In genomic region chr10:29392376-29393021, GRCh38 we compare ENCODE assay signal across 9 cellular contexts.
A peak's percentile ranks its signal among the peaks of the same experiment; 100 is the strongest.
DNase-seq lines count a peak whose midpoint lies in the region; ATAC-seq, FAIRE-seq and TF ChIP-seq lines count a peak whose summit lies in the region.
"Had no signal": no experiment of that assay in that cellular context is flagged by ENCODE, and none has a peak within 500 bp of the region (broad histone marks: within the 10 kb centered on the region; RNA-seq: fewer than 3 reads in every experiment).

No MANE protein-coding gene starts in this region.

- H2AFZ ChIP-seq in PC-9 = no peak overlapping the region

- TF ChIP-seq RAD21 in A549 (conservative IDR thresholded peaks at IDR 0.05 in 1 of 2, IDR thresholded peaks at IDR 0.05 in 1 of 2) (peak; percentile 72 to 77), liver (IDR thresholded peaks at IDR 0.05) (peak; percentile 84 to 85)

- no peaks in the 10 kb centered on the region for H3K4me1 ChIP-seq in A549
- H3K4me1 ChIP-seq in PC-9 (replicated peaks; ENCODE audit: insufficient read depth) = no peaks in the 10 kb centered on the region
- H3K4me1 ChIP-seq in liver (ENCODE audit: control insufficient read depth in 4 of 4, insufficient read depth in 4 of 4, low read length in 3 of 4) = no peaks in the 10 kb centered on the region
- no peaks in the 10 kb centered on the region for H3K4me1 ChIP-seq in vagina

- POLR2A ChIA-PET in A549 (lab: Yijun Ruan, JAX) = no interaction called here
- POLR2A ChIA-PET in PC-9 (lab: Charles Lee; ENCODE audit: unreplicated experiment) = interaction anchor here (0.6 kb wide), 1 partner anchor 127 kb away, joined by 3 read pairs; no protein-coding TSS in a partner anchor

- H4K20me1 ChIP-seq in PC-9 (ENCODE audit: insufficient read depth) = no peaks in the 10 kb centered on the region

- TF ChIP-seq POLR2A in A549 (IDR thresholded peaks at IDR 0.05; ENCODE audit: low read length) = no peak
- no peak for TF ChIP-seq POLR2A in vagina (IDR thresholded peaks at IDR 0.05)

- CTCF ChIA-PET in A549 (lab: Yijun Ruan, JAX) (interaction anchor here (0.8 to 4.5 kb wide), 22 partner anchors 8 to 765 kb away, joined by 3 to 23 read pairs (median 6); no protein-coding TSS in a partner anchor), PC-9 (lab: Charles Lee) (interaction anchor here (0.6 to 0.7 kb wide), 4 partner anchors 74 to 755 kb away, joined by 3 to 12 read pairs (median 8); no protein-coding TSS in a partner anchor)

- ATAC-seq in A549 = peak; percentile 72 to 88; a peak in 4 of 6 replicates
- ATAC-seq in HG03159 (IDR thresholded peaks at IDR 0.05; ENCODE audit: unreplicated experiment) = peak; percentile 73

- no peak overlapping the region for H3K27ac ChIP-seq in A549
- no peak overlapping the region for H3K27ac ChIP-seq in PC-9
- H3K27ac ChIP-seq in liver (ENCODE audit: low read depth in 1 of 2, low read length in 2 of 2) = no peak overlapping the region
- no peak overlapping the region for H3K27ac ChIP-seq in vagina

- FAIRE-seq in A549 (lab: Jason Lieb, UNC) = peak; percentile 74
- FAIRE-seq: endometrium had no signal

- no TSS peak for BruUV-seq in PC-9 (replicated peaks; lab: Mats Ljungman, UMichigan)

- no peaks in the 10 kb centered on the region for H3K36me3 ChIP-seq in PC-9 (ENCODE audit: low read depth)
- no peaks in the 10 kb centered on the region for H3K36me3 ChIP-seq in liver (ENCODE audit: control insufficient read depth in 4 of 4, insufficient read depth in 3 of 4, low read depth in 1 of 4, low read length in 3 of 4)
- H3K36me3 ChIP-seq in vagina = no peaks in the 10 kb centered on the region

- H3K27me3 ChIP-seq in PC-9 (ENCODE audit: insufficient read depth, low read depth) = peaks cover 4% of the 10 kb centered on the region; the same call in 1 of the 2 replicates
- H3K27me3 ChIP-seq in liver (ENCODE audit: control insufficient read depth in 4 of 4, insufficient read depth in 4 of 4, low read length in 3 of 4) = no peaks in the 10 kb centered on the region
- H3K27me3 ChIP-seq in vagina = no peaks in the 10 kb centered on the region

- H3K9me3 ChIP-seq in A549 = no peaks in the 10 kb centered on the region
- H3K9me3 ChIP-seq in PC-9 (ENCODE audit: insufficient read depth, low read depth) = no peaks in the 10 kb centered on the region
- H3K9me3 ChIP-seq in liver (ENCODE audit: control insufficient read depth in 4 of 4, low read length in 3 of 4) = no peaks in the 10 kb centered on the region
- no peaks in the 10 kb centered on the region for H3K9me3 ChIP-seq in vagina

- H3K9me2 ChIP-seq in PC-9 (ENCODE audit: insufficient read depth) = no peaks in the 10 kb centered on the region

- no peak overlapping the region for H3K4me3 ChIP-seq in A549
- no peak overlapping the region for H3K4me3 ChIP-seq in PC-9
- no peak overlapping the region for H3K4me3 ChIP-seq in liver (ENCODE audit: low read depth in 1 of 3, low read length in 3 of 3)
- no peak overlapping the region for H3K4me3 ChIP-seq in vagina

- H3K4me2 ChIP-seq in A549 (no peak overlapping the region), PC-9 (no peak overlapping the region)

- DNase-seq in A549 (ENCODE audit: low read depth in 1 of 2, low spot score in 1 of 2) (peak; percentile 47 to 54), ELR (ENCODE audit: low read depth) (peak; percentile 62), PC-9 (peak in 1 of 2 experiments; percentile 33), cerebellar cortex (ENCODE audit: low spot score) (peak; percentile 80), vagina (ENCODE audit: extremely low spot score in 2 of 2) (no peak)
- DNase-seq in NK-92 treated with Interleukin-12 subunit alpha and Interleukin-12 subunit beta, amount 100 ng/mL, for 24 hours (lab: John Stamatoyannopoulos, UW) = no peak

- H3K9ac ChIP-seq in liver (ENCODE audit: low read depth in 1 of 2, low read length in 2 of 2) = no peak overlapping the region

- intact Hi-C loops in PC-9 (cut with micrococcal nuclease; ENCODE audit: unreplicated experiment) = loop anchor here (2.0 kb wide), 2 partner anchors 262 to 764 kb away; no protein-coding TSS in a partner anchor
- intact Hi-C loops in vagina (cut with DNase I) = no loop called here

- TF ChIP-seq EP300 in A549 (IDR thresholded peaks at IDR 0.05) = no peak

- H3F3A ChIP-seq in PC-9 (ENCODE audit: insufficient read depth, low read depth) = no peaks in the 10 kb centered on the region

- WGBS in A549 (ENCODE audit: missing lambda C conversion rate) = 22% methylated on average over 4 of the region's 4 CpGs
- WGBS in liver = 25% methylated on average over 4 of the region's 4 CpGs

- TF ChIP-seq CTCF in A549 (IDR thresholded peaks at IDR 0.05) (peak; percentile 81), PC-9 (conservative IDR thresholded peaks at IDR 0.05) (peak; percentile 80), liver (IDR thresholded peaks at IDR 0.05; ENCODE audit: low read depth, low read length, missing input control) (peak; percentile 83), vagina (IDR thresholded peaks at IDR 0.05) (peak in 2 of 3 experiments; percentile 29 to 50)

- H3K79me2 ChIP-seq in PC-9 (ENCODE audit: low read depth) = no peaks in the 10 kb centered on the region

TF ChIP-seq in A549, 52 proteins besides CTCF, POLR2A, EP300 and RAD21:
- TF ChIP-seq SMC3 (IDR thresholded peaks at IDR 0.05) (peak; percentile 63), FOXS1 (CRISPR knock-in tag; IDR thresholded peaks at IDR 0.05) (no peak)

TF ChIP-seq in liver, 16 proteins besides CTCF, POLR2A, EP300 and RAD21:
- TF ChIP-seq FOXA2 (IDR thresholded peaks at IDR 0.05) = no peak
- no peak for TF ChIP-seq EGR1 (IDR thresholded peaks at IDR 0.05; ENCODE audit: low read depth in 2 of 2)
- TF ChIP-seq ZBTB33 (IDR thresholded peaks at IDR 0.05) = no peak
- no peak for TF ChIP-seq JUND (IDR thresholded peaks at IDR 0.05)
- no peak for TF ChIP-seq GABPA (IDR thresholded peaks at IDR 0.05 in 1 of 2, conservative IDR thresholded peaks at IDR 0.05 in 1 of 2)
- TF ChIP-seq SP1 (IDR thresholded peaks at IDR 0.05) = no peak
- no peak for TF ChIP-seq TAF1 (conservative IDR thresholded peaks at IDR 0.05)
- TF ChIP-seq MAX (IDR thresholded peaks at IDR 0.05) = no peak

Comparison
In these comparisons a context has a peak if more than half of its experiments do, and no peak if none do; other contexts are left out.
1. DNase-seq: peak in A549 (2 of 2), ELR (single experiment) and cerebellar cortex (single experiment); none in vagina (0 of 2) and NK-92 treated with Interleukin-12 subunit alpha and Interleukin-12 subunit beta, amount 100 ng/mL, for 24 hours (single experiment).
2. Peak in every context shown above with its lines, with median percentiles within 50 percentile points of each other: CTCF ChIP-seq.